Comparison of ENCODE assay signal across 16 cellular contexts in genomic region chr21:25700741-25701140, GRCh38. TPM values are rescaled to one million over a fixed set of nuclear protein-coding genes. Genes with fewer than 3 reads are reported as not detected.
DNase-seq lines count a peak whose midpoint lies in the region; ATAC-seq and TF ChIP-seq lines count a peak whose summit lies in the region.
"Had no signal": no experiment of that assay in that cellular context is flagged by ENCODE, and none has a peak within 500 bp of the region (broad histone marks: within the 10 kb centered on the region; RNA-seq: fewer than 3 reads in every experiment).

No MANE protein-coding gene starts in this region.

- intact Hi-C loops in PC-3 (cut with micrococcal nuclease), result loop anchor here (2.0 to 5.0 kb wide), 2 partner anchors 92 to 278 kb away; no protein-coding TSS in a partner anchor
- intact Hi-C loops in left colon (cut with DNase I, micrococcal nuclease), result no loop called here

- CTCF ChIA-PET in PC-3 (lab: Charles Lee), result no interaction called here

- H3K79me2 ChIP-seq in PC-3 (ENCODE audit: low read length), result no peaks in the 10 kb centered on the region

- no peaks in the 10 kb centered on the region for H3K9me3 ChIP-seq in PC-3 (ENCODE audit: low read length)
- H3K9me3 ChIP-seq: HAP-1, SK-N-SH had no signal

- no peaks in the 10 kb centered on the region for H3K9me2 ChIP-seq in PC-3 (replicated peaks; ENCODE audit: low read length)
- H3K9me2 ChIP-seq: SK-N-SH had no signal

- H3K36me3 ChIP-seq in PC-3 (ENCODE audit: low read depth, low read length), result no peaks in the 10 kb centered on the region
- H3K36me3 ChIP-seq: HAP-1 had no signal

- no peaks in the 10 kb centered on the region for H3K27me3 Mint-ChIP-seq in mesothelial cell of epicardium (ENCODE audit: low read depth)

- TF ChIP-seq CTCF in HL-60 (IDR thresholded peaks at IDR 0.05; ENCODE audit: insufficient read depth, low read length), result no peak
- TF ChIP-seq CTCF in PC-3 (conservative IDR thresholded peaks at IDR 0.05; ENCODE audit: low read depth, low read length), result no peak
- no peak for TF ChIP-seq CTCF in epithelial cell of esophagus (IDR thresholded peaks at IDR 0.05; ENCODE audit: insufficient read depth, low read depth, low read length, missing control alignments)
- TF ChIP-seq CTCF in mesothelial cell of epicardium (IDR thresholded peaks at IDR 0.05; ENCODE audit: unreplicated experiment), result no peak

- H3K36me3 Mint-ChIP-seq in mesothelial cell of epicardium, result peaks cover 4% of the 10 kb centered on the region

- H3K27me3 ChIP-seq in HL-60 (ENCODE audit: insufficient read depth, poor library complexity, severe bottlenecking) (no peaks in the 10 kb centered on the region), PC-3 (ENCODE audit: low read length) (no peaks in the 10 kb centered on the region)

- H3F3A ChIP-seq in PC-3 (ENCODE audit: low read length, unreplicated experiment), result peaks cover 4% of the 10 kb centered on the region

- DNase-seq in HL-60 (ENCODE audit: low read depth in 1 of 2, low spot score in 1 of 2) (no peak), PC-3 (peak; percentile 82), epithelial cell of esophagus (ENCODE audit: low read depth) (peak; percentile 69), mesothelial cell of epicardium (ENCODE audit: low spot score in 2 of 2, unreplicated experiment in 2 of 2) (no peak), T1000 (lab: John Stamatoyannopoulos, UW) (no peak), NCI-H510A (lab: John Stamatoyannopoulos, UW) (no peak), left colon (no peak), anterior cingulate cortex (lab: John Stamatoyannopoulos, UW) (no peak)
- DNase-seq: NCI-H1436, NCI-H2029, NCI-H2171 treated with DMSO at 0.1 percent for 48 hours, NCI-H774, SK-N-SH had no signal

- H3K27ac Mint-ChIP-seq in mesothelial cell of epicardium, result peak overlapping the region; percentile 26

- H4K20me1 ChIP-seq in PC-3 (ENCODE audit: low read length), result no peaks in the 10 kb centered on the region

- peak; percentile 60 for ATAC-seq in PC-3
- ATAC-seq in left colon, result no peak
- ATAC-seq: Right ventricle myocardium inferior had no signal

- POLR2A ChIA-PET in PC-3 (lab: Charles Lee; ENCODE audit: unreplicated experiment), result interaction anchor here (0.7 kb wide), 1 partner anchor 959 kb away, joined by 5 read pairs; no protein-coding TSS in a partner anchor

- H3K27ac ChIP-seq in HL-60 (replicated peaks) (peak overlapping the region; percentile 15; the same call in 1 of the 2 replicates), PC-3 (ENCODE audit: low read length) (peak overlapping the region; percentile 76)
- H3K27ac ChIP-seq: C4-2B had no signal

- peaks cover 28% of the 10 kb centered on the region for H3K4me1 ChIP-seq in PC-3 (ENCODE audit: insufficient read depth, low read length)
- H3K4me1 ChIP-seq: HAP-1 had no signal

- no TSS peak for BruUV-seq in PC-3 (replicated peaks; lab: Mats Ljungman, UMichigan)

- peaks cover 3% of the 10 kb centered on the region for H3K4me1 Mint-ChIP-seq in mesothelial cell of epicardium

- peaks cover 4% of the 10 kb centered on the region for H3K9me3 Mint-ChIP-seq in mesothelial cell of epicardium

- H2AFZ ChIP-seq in PC-3 (ENCODE audit: low read length), result peak overlapping the region; percentile 3

- no peak overlapping the region for H3K9ac ChIP-seq in PC-3 (ENCODE audit: low read length)
- H3K9ac ChIP-seq: SK-N-SH had no signal

- H3K4me3 ChIP-seq in HL-60 (replicated peaks; ENCODE audit: insufficient read depth, low read length), result no peak overlapping the region
- H3K4me3 ChIP-seq in PC-3 (ENCODE audit: low read length), result no peak overlapping the region
- H3K4me3 ChIP-seq in epithelial cell of esophagus (ENCODE audit: low read length), result no peak overlapping the region
- H3K4me3 ChIP-seq: HAP-1 had no signal

- no peak overlapping the region for H3K4me3 Mint-ChIP-seq in mesothelial cell of epicardium

- peak overlapping the region; percentile 67 for H3K4me2 ChIP-seq in PC-3 (ENCODE audit: low read length)
- H3K4me2 ChIP-seq: SK-N-SH had no signal

RNA-seq across cellular contexts. Expression of gene ATP5PF, which starts 34.0 kb away (rescaled TPM):
- 170 and 184 TPM in 2 replicates for total RNA-seq in PC-3 (2014; rRNA removed)
- 101 to 109 TPM (median 105 TPM) in 3 replicates for total RNA-seq in mesothelial cell of epicardium
- 100 to 1,000 TPM; 200 to 219 TPM for total RNA-seq in left colon

RNA-seq across cellular contexts. Expression of gene GABPA, which starts 34.0 kb away (rescaled TPM):
- total RNA-seq in PC-3 (2014; rRNA removed) (19.0 and 19.9 TPM in 2 replicates), mesothelial cell of epicardium (28.0 to 30.9 TPM (median 30.0 TPM) in 3 replicates), left colon (10 to 100 TPM; 21.7 to 23.1 TPM)

Comparison
In these comparisons a context has a peak if more than half of its experiments do, and no peak if none do; other contexts are left out.
1. DNase-seq: peak in PC-3 (single experiment) and epithelial cell of esophagus (single experiment); none in HL-60 (0 of 2), mesothelial cell of epicardium (0 of 2), T1000 (single experiment), NCI-H510A (single experiment), left colon (0 of 2) and anterior cingulate cortex (0 of 58).